9 cellular contexts compared by ENCODE assay signal in the genomic region with DNA sequence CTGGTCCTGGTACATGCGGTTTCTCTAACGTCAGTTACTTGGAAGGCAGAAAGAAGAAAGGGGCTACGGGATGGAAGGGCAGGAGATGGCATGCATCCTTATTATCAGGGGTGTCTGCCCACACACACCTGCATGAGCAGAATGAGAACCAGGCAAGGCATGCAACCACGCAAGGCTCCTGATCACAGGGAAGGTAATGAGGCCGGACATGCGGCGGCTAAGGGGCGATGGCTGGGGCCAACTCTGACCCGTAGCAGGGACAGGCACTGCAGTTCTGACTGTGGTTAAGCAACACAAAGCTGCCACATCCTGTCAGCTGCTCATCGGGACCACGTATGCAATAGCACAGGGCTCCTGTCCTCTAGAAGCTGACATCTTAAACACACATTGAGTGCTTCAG.
A peak's percentile ranks its signal among the peaks of the same experiment; 100 is the strongest.
DNase-seq lines count a peak whose midpoint lies in the region; ATAC-seq, FAIRE-seq and TF ChIP-seq lines count a peak whose summit lies in the region.
"Had no signal": no experiment of that assay in that cellular context is flagged by ENCODE, and none has a peak within 500 bp of the region (broad histone marks: within the 10 kb centered on the region; RNA-seq: fewer than 3 reads in every experiment).

No MANE protein-coding gene starts in this region.

- no peaks in the 10 kb centered on the region for H3K9me3 ChIP-seq in vagina
- H3K9me3 ChIP-seq in HAP-1: 0 out of 2 replicates have a peak, but pooled peaks cover 5% of the 10 kb centered on the region

- no peaks in the 10 kb centered on the region for H3K36me3 ChIP-seq in vagina
- no peaks in the 10 kb centered on the region; the same call in none of the 2 replicates for H3K36me3 ChIP-seq in HAP-1 (replicated peaks)

- H3K27me3 ChIP-seq in vagina (no peaks in the 10 kb centered on the region), HAP-1 (ENCODE audit: low read depth) (no peaks in the 10 kb centered on the region)

- intact Hi-C loops in vagina (cut with DNase I): no loop called here

- ATAC-seq in HG02763 (IDR thresholded peaks at IDR 0.05; ENCODE audit: unreplicated experiment): peak; percentile 72
- ATAC-seq: HCT116 had no signal

- DNase-seq in GM12891 (ENCODE audit: insufficient read length, low spot score) (peak; percentile 30), SKM-1 (lab: John Stamatoyannopoulos, UW; ENCODE audit: unreplicated experiment) (peak; percentile 51), vagina (ENCODE audit: extremely low spot score in 2 of 2) (no peak), HAP-1 (ENCODE audit: low spot score in 2 of 2) (no peak), GOT3 (lab: John Stamatoyannopoulos, UW) (no peak)
- peak; percentile 55 for DNase-seq in central memory CD4-positive, alpha-beta T cell
- peak; percentile 23 to 30 for DNase-seq in stimulated activated CD8-positive, alpha-beta memory T cell treated with anti-CD3 and anti-CD28 coated beads, Interleukin-7, amount 100 ng/mL, for 4 hours (ENCODE audit: low read depth in 2 of 2)

- no peak overlapping the region for H3K4me3 ChIP-seq in vagina
- H3K4me3 ChIP-seq in HAP-1: no peak overlapping the region

- in situ Hi-C loops in HAP-1 (cut with MboI; ENCODE audit: low sequenced_read_pairs): no loop called here

- TF ChIP-seq POLR2A in GM12891 (IDR thresholded peaks at IDR 0.05; ENCODE audit: low read depth, low read length) (no peak; the same call in none of the 2 replicates), vagina (IDR thresholded peaks at IDR 0.05) (no peak)

- FAIRE-seq in GM12891 (lab: Jason Lieb, UNC): peak; percentile 83

- TF ChIP-seq CTCF in vagina (IDR thresholded peaks at IDR 0.05): no peak

- no peak overlapping the region for H3K27ac ChIP-seq in vagina

- H3K4me1 ChIP-seq in vagina (peaks cover 11% of the 10 kb centered on the region), HAP-1 (no peaks in the 10 kb centered on the region)

TF ChIP-seq in GM12891, 5 proteins besides CTCF, POLR2A, EP300 and RAD21:
- no peak for TF ChIP-seq SPI1 (IDR thresholded peaks at IDR 0.05; ENCODE audit: low read depth, low read length)
- TF ChIP-seq POLR2AphosphoS5 (IDR thresholded peaks at IDR 0.05; ENCODE audit: low read depth, low read length): peak; percentile 59; the same call in 1 of the 2 replicates
- no peak for TF ChIP-seq PAX5 (IDR thresholded peaks at IDR 0.05; ENCODE audit: insufficient read depth, low read length, severe bottlenecking)
- peak; percentile 38; the same call in 1 of the 2 replicates for TF ChIP-seq POU2F2 (IDR thresholded peaks at IDR 0.05; ENCODE audit: low read depth, low read length)
- TF ChIP-seq TAF1 (IDR thresholded peaks at IDR 0.05; ENCODE audit: low read depth, low read length): no peak

Comparison
In these comparisons a context has a peak if more than half of its experiments do, and no peak if none do; other contexts are left out.
1. DNase-seq: peak in GM12891 (single experiment), SKM-1 (single experiment), central memory CD4-positive, alpha-beta T cell (single experiment) and stimulated activated CD8-positive, alpha-beta memory T cell treated with anti-CD3 and anti-CD28 coated beads, Interleukin-7, amount 100 ng/mL, for 4 hours (2 of 2); none in vagina (0 of 2), HAP-1 (0 of 2) and GOT3 (single experiment).